16 cellular contexts compared by ENCODE assay signal in genomic region chr4:154946113-154946512, GRCh38.
DNase-seq lines count a peak whose midpoint lies in the region; ATAC-seq and TF ChIP-seq lines count a peak whose summit lies in the region.
"Had no signal": no experiment of that assay in that cellular context is flagged by ENCODE, and none has a peak within 500 bp of the region (broad histone marks: within the 10 kb centered on the region; RNA-seq: fewer than 3 reads in every experiment).

No MANE protein-coding gene starts in this region.

- no peak overlapping the region for H3K4me3 ChIP-seq in A673 (ENCODE audit: low read depth, low read length, poor library complexity, severe bottlenecking)
- H3K4me3 ChIP-seq: BLaER1 treated with 17β-estradiol and CSF1 and Interleukin-3, amounts not matched to agents 10 nM and 100 nM had no signal

- BruUV-seq in A673 (replicated peaks; lab: Mats Ljungman, UMichigan) = no TSS peak

- no peak for TF ChIP-seq CTCF in A673 (conservative IDR thresholded peaks at IDR 0.05; ENCODE audit: low read depth, low read length)

- no peaks in the 10 kb centered on the region for H3K36me3 ChIP-seq in A673 (ENCODE audit: insufficient read depth, low read length, poor library complexity, severe bottlenecking)
- H3K36me3 ChIP-seq: BLaER1 treated with 17β-estradiol and CSF1 and Interleukin-3, amounts not matched to agents 10 nM and 100 nM had no signal

- intact Hi-C loops in A673 (cut with micrococcal nuclease; ENCODE audit: unreplicated experiment) = no loop called here

- CTCF ChIA-PET in A673 (lab: Charles Lee) = no interaction called here

- H3K27me3 ChIP-seq in A673 (replicated peaks; ENCODE audit: insufficient read depth, low read depth, low read length, poor library complexity) = no peaks in the 10 kb centered on the region
- H3K27me3 ChIP-seq: BLaER1 treated with 17β-estradiol and CSF1 and Interleukin-3, amounts not matched to agents 10 nM and 100 nM had no signal

- no peak for ATAC-seq in HG03565 (IDR thresholded peaks at IDR 0.05; ENCODE audit: unreplicated experiment)
- ATAC-seq: CD8-positive, alpha-beta T cell had no signal

- DNase-seq in A673 (ENCODE audit: low spot score) (peak; percentile 55), Kasumi-1 (lab: John Stamatoyannopoulos, UW) (peak; percentile 9 to 39), SKM-1 (lab: John Stamatoyannopoulos, UW; ENCODE audit: unreplicated experiment) (peak; percentile 3), ecto neural progenitor cell (ENCODE audit: low spot score) (no peak)
- no peak for DNase-seq in activated T-cell treated with anti-CD3 and anti-CD28 coated beads, Interleukin-2, amount 50 U/mL, for 1 hour
- DNase-seq: 8988T; AML-193; Caco-2; Calu3; CD4-positive, alpha-beta T cell; CD8-positive, alpha-beta T cell; DMS79 treated with DMSO at 0.1 percent for 48 hours; GF-D8 had no signal

- peaks cover 5% of the 10 kb centered on the region for H3K4me1 ChIP-seq in A673 (ENCODE audit: insufficient read depth, low read length, poor library complexity, severe bottlenecking)
- H3K4me1 ChIP-seq: BLaER1 treated with 17β-estradiol and CSF1 and Interleukin-3, amounts not matched to agents 10 nM and 100 nM; Caco-2 had no signal

- no peak overlapping the region for H3K27ac ChIP-seq in A673 (ENCODE audit: low read depth, low read length, poor library complexity, severe bottlenecking)
- H3K27ac ChIP-seq: BLaER1 treated with 17β-estradiol and CSF1 and Interleukin-3, amounts not matched to agents 10 nM and 100 nM; C4-2B had no signal

- H3K9me3 ChIP-seq in A673 (ENCODE audit: low read depth, low read length, poor library complexity, severe bottlenecking) = no peaks in the 10 kb centered on the region
- H3K9me3 ChIP-seq: Caco-2 had no signal

- POLR2A ChIA-PET in A673 (lab: Charles Lee; ENCODE audit: low non-redundant PET) = no interaction called here

Comparison
In these comparisons a context has a peak if more than half of its experiments do, and no peak if none do; other contexts are left out.
1. DNase-seq: peak in A673 (single experiment), Kasumi-1 (2 of 2) and SKM-1 (single experiment); none in activated T-cell treated with anti-CD3 and anti-CD28 coated beads, Interleukin-2, amount 50 U/mL, for 1 hour (single experiment) and ecto neural progenitor cell (single experiment).